8 cellular contexts compared by ENCODE assay signal in genomic region chr12:61993734-61994345, GRCh38.
DNase-seq lines count a peak whose midpoint lies in the region; ATAC-seq and TF ChIP-seq lines count a peak whose summit lies in the region.

No MANE protein-coding gene starts in this region.

- H3K4me1 ChIP-seq in CD4-positive, CD25-positive, alpha-beta regulatory T cell (ENCODE audit: control insufficient read depth, insufficient read depth, low read length, poor library complexity, severe bottlenecking): no peaks in the 10 kb centered on the region
- H3K4me1 ChIP-seq in left ventricle myocardium inferior: no peaks in the 10 kb centered on the region

- peak; percentile 49 for TF ChIP-seq CTCF in left ventricle myocardium inferior (IDR thresholded peaks at IDR 0.05; ENCODE audit: borderline replicate concordance)
- TF ChIP-seq CTCF in type B pancreatic cell (conservative IDR thresholded peaks at IDR 0.05): peak; percentile 80

- no peak overlapping the region for H3K4me3 Mint-ChIP-seq in CD4-positive, CD25-positive, alpha-beta regulatory T cell
- H3K4me3 Mint-ChIP-seq in type B pancreatic cell (no peak overlapping the region), T-helper 17 cell (no peak overlapping the region)

- intact Hi-C loops in left ventricle myocardium inferior (cut with micrococcal nuclease): no loop called here

- no peaks in the 10 kb centered on the region for H3K36me3 Mint-ChIP-seq in CD4-positive, CD25-positive, alpha-beta regulatory T cell
- H3K36me3 Mint-ChIP-seq in type B pancreatic cell (no peaks in the 10 kb centered on the region), T-helper 17 cell (ENCODE audit: low read depth) (peaks cover 2% of the 10 kb centered on the region)

- peaks cover 4% of the 10 kb centered on the region for H3K27me3 ChIP-seq in CD4-positive, CD25-positive, alpha-beta regulatory T cell (ENCODE audit: control insufficient read depth, insufficient read depth, low read length)
- H3K27me3 ChIP-seq in left ventricle myocardium inferior (ENCODE audit: low read depth): peaks cover 4% of the 10 kb centered on the region

- peaks cover 4% of the 10 kb centered on the region for H3K27me3 Mint-ChIP-seq in CD4-positive, CD25-positive, alpha-beta regulatory T cell
- H3K27me3 Mint-ChIP-seq in type B pancreatic cell (no peaks in the 10 kb centered on the region), T-helper 17 cell (no peaks in the 10 kb centered on the region)

- no peak overlapping the region for H3K27ac Mint-ChIP-seq in CD4-positive, CD25-positive, alpha-beta regulatory T cell
- H3K27ac Mint-ChIP-seq in type B pancreatic cell (no peak overlapping the region), T-helper 17 cell (no peak overlapping the region)

- peak in 1 of 2 donors; percentile 60 for ATAC-seq in CD4-positive, CD25-positive, alpha-beta regulatory T cell (ENCODE audit: low read depth in 2 of 2)
- ATAC-seq in GM18909 (IDR thresholded peaks at IDR 0.05; ENCODE audit: poor library complexity, unreplicated experiment) (peak; percentile 80), HG03565 (IDR thresholded peaks at IDR 0.05; ENCODE audit: unreplicated experiment) (peak; percentile 82), T-helper 17 cell (no peak)

- H3K4me1 Mint-ChIP-seq in CD4-positive, CD25-positive, alpha-beta regulatory T cell: no peaks in the 10 kb centered on the region
- no peaks in the 10 kb centered on the region for H3K4me1 Mint-ChIP-seq in type B pancreatic cell (ENCODE audit: unreplicated experiment)
- no peaks in the 10 kb centered on the region for H3K4me1 Mint-ChIP-seq in T-helper 17 cell

- no peak overlapping the region for H3K4me3 ChIP-seq in CD4-positive, CD25-positive, alpha-beta regulatory T cell (ENCODE audit: low read depth, low read length)
- no peak overlapping the region for H3K4me3 ChIP-seq in left ventricle myocardium inferior

- no peak overlapping the region for H3K27ac ChIP-seq in CD4-positive, CD25-positive, alpha-beta regulatory T cell (ENCODE audit: insufficient read depth, low read length, poor library complexity, severe bottlenecking)
- no peak overlapping the region for H3K27ac ChIP-seq in left ventricle myocardium inferior (replicated peaks)

- no peaks in the 10 kb centered on the region for H3K9me3 Mint-ChIP-seq in CD4-positive, CD25-positive, alpha-beta regulatory T cell
- no peaks in the 10 kb centered on the region for H3K9me3 Mint-ChIP-seq in type B pancreatic cell

- no peaks in the 10 kb centered on the region for H3K36me3 ChIP-seq in CD4-positive, CD25-positive, alpha-beta regulatory T cell (ENCODE audit: control insufficient read depth, insufficient read depth, low read length)
- H3K36me3 ChIP-seq in left ventricle myocardium inferior: no peaks in the 10 kb centered on the region

- peak in 2 of 3 donors; percentile 14 to 41 for DNase-seq in CD4-positive, CD25-positive, alpha-beta regulatory T cell
- DNase-seq in SKM-1 (lab: John Stamatoyannopoulos, UW; ENCODE audit: unreplicated experiment): peak; percentile 15
- no peak for DNase-seq in left ventricle myocardium inferior
- no peak for DNase-seq in type B pancreatic cell (ENCODE audit: extremely low spot score, unreplicated experiment)
- DNase-seq in germinal center (ENCODE audit: low spot score): no peak
- DNase-seq in T-helper 17 cell: no peak

- no peaks in the 10 kb centered on the region for H3K9me3 ChIP-seq in CD4-positive, CD25-positive, alpha-beta regulatory T cell (ENCODE audit: control insufficient read depth in 2 of 2, low read length in 2 of 2)
- no peaks in the 10 kb centered on the region for H3K9me3 ChIP-seq in left ventricle myocardium inferior (replicated peaks)
- no peaks in the 10 kb centered on the region for H3K9me3 ChIP-seq in T-helper 17 cell (ENCODE audit: control insufficient read depth, low read length, poor library complexity, severe bottlenecking)

Comparison
In these comparisons a context has a peak if more than half of its experiments do, and no peak if none do; other contexts are left out.
1. DNase-seq: peak in CD4-positive, CD25-positive, alpha-beta regulatory T cell (2 of 3) and SKM-1 (single experiment); none in left ventricle myocardium inferior (single experiment), type B pancreatic cell (single experiment), germinal center (single experiment) and T-helper 17 cell (0 of 3).